ENCODE assay signal across 28 cellular contexts in genomic region chr18:55738483-55739114, GRCh38.
"Had no signal": no experiment of that assay in that cellular context is flagged by ENCODE, and none has a peak within 500 bp of the region (broad histone marks: within the 10 kb centered on the region; RNA-seq: fewer than 3 reads in every experiment).

No MANE protein-coding gene starts in this region.

- H3K27me3 Mint-ChIP-seq: central memory CD8-positive, alpha-beta T cell; dendritic cell treated with granulocyte-macrophage colony-stimulating factor and Interleukin-4, amounts not matched to agents 40 ng/mL and 50 ng/mL, for 4 days; naive thymus-derived CD8-positive, alpha-beta T cell had no signal

- H3K4me3 ChIP-seq: colonic mucosa, esophagus squamous epithelium, gastroesophageal sphincter, heart left ventricle, hepatocyte, left lung, pancreas, right lobe of liver, stomach, thyroid gland had no signal

- H3K27ac Mint-ChIP-seq: dendritic cell treated with granulocyte-macrophage colony-stimulating factor and Interleukin-4, amounts not matched to agents 40 ng/mL and 50 ng/mL, for 4 days; endodermal cell; naive thymus-derived CD8-positive, alpha-beta T cell; nephron progenitor cell; stimulated activated effector memory CD8-positive, alpha-beta T cell treated with anti-CD3 and anti-CD28 coated beads, Interleukin-12 subunit alpha, Interleukin-12 subunit beta, amount 100 ng/mL, for 72 hours; type B pancreatic cell had no signal

- H3K9me3 Mint-ChIP-seq: dendritic cell treated with granulocyte-macrophage colony-stimulating factor and Interleukin-4, amounts not matched to agents 40 ng/mL and 50 ng/mL, for 4 days; endodermal cell; nephron progenitor cell; type B pancreatic cell had no signal

- H3K4me1 ChIP-seq: colonic mucosa, esophagus squamous epithelium, gastroesophageal sphincter, left lung, pancreas, right lobe of liver, stomach, thyroid gland had no signal

- H3K79me2 ChIP-seq: hepatocyte had no signal

- H3K4me1 Mint-ChIP-seq: central memory CD8-positive, alpha-beta T cell; endodermal cell; naive thymus-derived CD8-positive, alpha-beta T cell; stimulated activated effector memory CD8-positive, alpha-beta T cell treated with anti-CD3 and anti-CD28 coated beads, Interleukin-12 subunit alpha, Interleukin-12 subunit beta, amount 100 ng/mL, for 72 hours had no signal

- H3K4me2 ChIP-seq: hepatocyte had no signal

- H3K36me3 ChIP-seq: colonic mucosa, esophagus squamous epithelium, gastroesophageal sphincter, heart left ventricle, left lung, pancreas, right lobe of liver, stomach, thyroid gland had no signal

- FAIRE-seq: pancreas, small intestine had no signal

- H3K36me3 Mint-ChIP-seq: naive thymus-derived CD8-positive, alpha-beta T cell; stimulated activated effector memory CD8-positive, alpha-beta T cell treated with anti-CD3 and anti-CD28 coated beads, Interleukin-12 subunit alpha, Interleukin-12 subunit beta, amount 100 ng/mL, for 72 hours; type B pancreatic cell had no signal

- DNase-seq: colonic mucosa; effector CD8-positive, alpha-beta T cell; endodermal cell; esophagus squamous epithelium; foreskin fibroblast; heart left ventricle; left cardiac atrium; left lung; mammary epithelial cell; naive thymus-derived CD8-positive, alpha-beta T cell; nephron progenitor cell; occipital lobe; pancreas; right lobe of liver; small intestine; stimulated activated CD4-positive, alpha-beta T cell treated with anti-CD3 and anti-CD28 coated beads, Interleukin-12 subunit alpha, Interleukin-12 subunit beta, amount 100 ng/mL, for 4 hours; stimulated activated CD4-positive, alpha-beta T cell treated with anti-CD3 and anti-CD28 coated beads, Interleukin-1b, Interleukin-23, amount 100 ng/mL, for 48 hours; stimulated activated CD4-positive, alpha-beta T cell treated with anti-CD3 and anti-CD28 coated beads, Interleukin-4, amount 100 ng/mL, for 1 hour; stimulated activated naive CD4-positive, alpha-beta T cell treated with Interleukin-2 at 50 U/mL for 16 hours; stomach; thyroid gland had no signal

- H3K4me3 Mint-ChIP-seq: central memory CD8-positive, alpha-beta T cell; dendritic cell treated with granulocyte-macrophage colony-stimulating factor and Interleukin-4, amounts not matched to agents 40 ng/mL and 50 ng/mL, for 4 days; endodermal cell; naive thymus-derived CD8-positive, alpha-beta T cell; nephron progenitor cell; stimulated activated effector memory CD8-positive, alpha-beta T cell treated with anti-CD3 and anti-CD28 coated beads, Interleukin-12 subunit alpha, Interleukin-12 subunit beta, amount 100 ng/mL, for 72 hours; type B pancreatic cell had no signal

- H3K27ac ChIP-seq: colonic mucosa, epithelial cell of prostate, esophagus squamous epithelium, gastroesophageal sphincter, heart left ventricle, hepatocyte, left lung, pancreas, right lobe of liver, stomach, thyroid gland had no signal

- H3K27me3 ChIP-seq: colonic mucosa, esophagus squamous epithelium, gastroesophageal sphincter, heart left ventricle, hepatocyte, left lung, pancreas, right lobe of liver, stomach, thyroid gland had no signal

- H2AFZ ChIP-seq: hepatocyte had no signal

- H3K9me3 ChIP-seq: colonic mucosa, esophagus squamous epithelium, gastroesophageal sphincter, heart left ventricle, left lung, pancreas, right lobe of liver, stomach, thyroid gland had no signal
